8 cellular contexts compared by ENCODE assay signal in genomic region chr10:3783313-3783689, GRCh38. TPM values are rescaled to one million over a fixed set of nuclear protein-coding genes. Genes with fewer than 3 reads are reported as not detected.
DNase-seq lines count a peak whose midpoint lies in the region; ATAC-seq and TF ChIP-seq lines count a peak whose summit lies in the region.

No MANE protein-coding gene starts in this region.

- intact Hi-C loops in gastrocnemius medialis (cut with DNase I; ENCODE audit: low total_unique reads) = loop anchor here (1.0 to 10.0 kb wide), 9 partner anchors 27 to 984 kb away; no protein-coding TSS in a partner anchor

- no peak overlapping the region for H2AFZ ChIP-seq in hepatocyte

- H4K20me1 ChIP-seq in hepatocyte (ENCODE audit: insufficient read depth, poor library complexity, severe bottlenecking) = peaks cover 58% of the 10 kb centered on the region

- peak; percentile 43 for DNase-seq in 8988T
- peak; percentile 87 for DNase-seq in amniotic epithelial cell (ENCODE audit: low read depth)
- peak; percentile 72 for DNase-seq in hepatocyte (ENCODE audit: low spot score)
- peak in 1 of 2 donors; percentile 64 for DNase-seq in gastrocnemius medialis
- no peak for DNase-seq in NCI-H510A treated with DMSO at 0.1 percent for 48 hours (lab: John Stamatoyannopoulos, UW)

- no peaks in the 10 kb centered on the region for H3K9me2 ChIP-seq in hepatocyte (replicated peaks; ENCODE audit: insufficient read depth)

- no peaks in the 10 kb centered on the region for H3K9me3 ChIP-seq in hepatocyte (ENCODE audit: low read depth)
- no peaks in the 10 kb centered on the region for H3K9me3 ChIP-seq in gastrocnemius medialis

- peak overlapping the region; percentile 100 for H3K27ac ChIP-seq in hepatocyte
- H3K27ac ChIP-seq in gastrocnemius medialis = peak overlapping the region; percentile 97 to 100 (median 98)

- H3K36me3 ChIP-seq in hepatocyte (replicated peaks; ENCODE audit: insufficient read depth, low read depth) (peaks cover 9% of the 10 kb centered on the region), gastrocnemius medialis (peaks cover 0 to 40% of the 10 kb centered on the region in 2 donors)

- TF ChIP-seq CTCF in hepatocyte (IDR thresholded peaks at IDR 0.05; ENCODE audit: poor library complexity) (no peak), gastrocnemius medialis (IDR thresholded peaks at IDR 0.05 in 4 of 5, conservative IDR thresholded peaks at IDR 0.05 in 1 of 5) (no peak)

- TF ChIP-seq POLR2A in gastrocnemius medialis (IDR thresholded peaks at IDR 0.05) = peak in 1 of 2 donors; percentile 78

- H3K4me1 ChIP-seq in hepatocyte (ENCODE audit: insufficient read depth) (peaks cover 33% of the 10 kb centered on the region), gastrocnemius medialis (peaks cover 31 to 39% of the 10 kb centered on the region in 2 donors)

- H3K27me3 ChIP-seq in hepatocyte (no peaks in the 10 kb centered on the region), gastrocnemius medialis (no peaks in the 10 kb centered on the region)

- ATAC-seq in GM18861 (IDR thresholded peaks at IDR 0.05; ENCODE audit: unreplicated experiment) = peak; percentile 22
- peak; percentile 19 for ATAC-seq in HG03354 (IDR thresholded peaks at IDR 0.05; ENCODE audit: poor library complexity, severe bottlenecking, unreplicated experiment)
- peak; percentile 2 for ATAC-seq in SK-N-SH treated with all-trans-retinoic acid at 6 μM for 48 hours
- ATAC-seq in gastrocnemius medialis = peak; percentile 9 to 23

- WGBS in hepatocyte (ENCODE audit: low lambda C conversion rate, missing lambda C conversion rate) = under 1% methylated on average over 12 of the region's 12 CpGs

- in situ Hi-C loops in gastrocnemius medialis (cut with MboI; ENCODE audit: low sequenced_read_pairs in 4 of 4) = loop anchor here in 2 of 4 donors (5.0 to 25.0 kb wide), 3 partner anchors 321 to 979 kb away; no protein-coding TSS in a partner anchor

- peak overlapping the region; percentile 78 for H3K4me2 ChIP-seq in hepatocyte

- peak overlapping the region; percentile 76 for H3K4me3 ChIP-seq in hepatocyte
- H3K4me3 ChIP-seq in gastrocnemius medialis = peak overlapping the region; percentile 83 to 94 (median 90)

- peaks cover 65% of the 10 kb centered on the region for H3K79me2 ChIP-seq in hepatocyte

TF ChIP-seq in SK-N-SH treated with all-trans-retinoic acid at 6 μM for 48 hours, 23 proteins besides CTCF, POLR2A, EP300 and RAD21:
- TF ChIP-seq TOX (CRISPR knock-in tag; IDR thresholded peaks at IDR 0.05; ENCODE audit: borderline replicate concordance) = no peak
- TF ChIP-seq GLIS3 (CRISPR knock-in tag; IDR thresholded peaks at IDR 0.05) = peak; percentile 67; the same call in 1 of the 2 replicates

RNA-seq across cellular contexts. Expression of gene KLF6, which starts 1.7 kb away (rescaled TPM):
- total RNA-seq in hepatocyte (157 and 187 TPM in 2 replicates), gastrocnemius medialis (10 to 100 TPM; 23.3 to 84.7 (median 49.8) TPM)
- polyA plus RNA-seq in hepatocyte = 602 and 816 TPM in 2 replicates
